Comparison of ENCODE assay signal across 11 cellular contexts in genomic region chr5:125696762-125697161, GRCh38.
A peak's percentile ranks its signal among the peaks of the same experiment; 100 is the strongest.
DNase-seq lines count a peak whose midpoint lies in the region; ATAC-seq, FAIRE-seq and TF ChIP-seq lines count a peak whose summit lies in the region.
"Had no signal": no experiment of that assay in that cellular context is flagged by ENCODE, and none has a peak within 500 bp of the region (broad histone marks: within the 10 kb centered on the region; RNA-seq: fewer than 3 reads in every experiment).

No MANE protein-coding gene starts in this region.

- peak overlapping the region; percentile 72 for H3K27ac Mint-ChIP-seq in osteocyte (ENCODE audit: unreplicated experiment)
- H3K27ac Mint-ChIP-seq: activated T-helper 17 cell treated with anti-CD3 and anti-CD28 coated beads, Interleukin-2, amount 50 U/mL, for 72 hours; stimulated activated memory B cell treated with anti-CD40 and anti-IgM and Interleukin-4, amounts not matched to agents 10 μg/mL and 1 μg/mL and 100 μg/mL, for 72 hours had no signal

- H3K79me2 ChIP-seq in fibroblast of lung (ENCODE audit: control insufficient read depth, insufficient read depth, low read length), result no peaks in the 10 kb centered on the region

- no peak for ATAC-seq in HG03025 (IDR thresholded peaks at IDR 0.05; ENCODE audit: low FRiP score, unreplicated experiment)
- ATAC-seq in HG03457 (IDR thresholded peaks at IDR 0.05; ENCODE audit: unreplicated experiment), result no peak
- ATAC-seq: activated T-helper 17 cell treated with anti-CD3 and anti-CD28 coated beads, Interleukin-2, amount 50 U/mL, for 72 hours; stimulated activated memory B cell treated with anti-CD40 and anti-IgM and Interleukin-4, amounts not matched to agents 10 μg/mL and 1 μg/mL and 100 μg/mL, for 72 hours had no signal

- H3K4me1 ChIP-seq in fibroblast of lung (ENCODE audit: control insufficient read depth, extremely low read depth, insufficient read depth, low read length), result peaks cover 2% of the 10 kb centered on the region

- DNase-seq in Daoy (ENCODE audit: low read depth) (peak; percentile 82), RCC 7860 (ENCODE audit: low spot score) (peak; percentile 46), fibroblast of lung (ENCODE audit: low read depth in 2 of 2) (peak; percentile 78 to 98), osteocyte (ENCODE audit: extremely low spot score, unreplicated experiment) (no peak), hippocampal formation (lab: John Stamatoyannopoulos, UW) (no peak)
- DNase-seq in stimulated activated CD4-positive, alpha-beta T cell treated with anti-CD3 and anti-CD28 coated beads, Interleukin-2, amount 100 ng/mL, for 48 hours, result no peak

- no peaks in the 10 kb centered on the region for H3K36me3 Mint-ChIP-seq in osteocyte (ENCODE audit: unreplicated experiment)
- H3K36me3 Mint-ChIP-seq: stimulated activated memory B cell treated with anti-CD40 and anti-IgM and Interleukin-4, amounts not matched to agents 10 μg/mL and 1 μg/mL and 100 μg/mL, for 72 hours had no signal

- no peaks in the 10 kb centered on the region for H3K27me3 Mint-ChIP-seq in osteocyte (ENCODE audit: unreplicated experiment)
- H3K27me3 Mint-ChIP-seq: activated T-helper 17 cell treated with anti-CD3 and anti-CD28 coated beads, Interleukin-2, amount 50 U/mL, for 72 hours had no signal

- H3K4me3 ChIP-seq in fibroblast of lung (replicated peaks in 1 of 4; ENCODE audit: control extremely low read depth in 1 of 4, insufficient read depth in 1 of 4, low read depth in 3 of 4, low read length in 4 of 4), result no peak overlapping the region

- no peaks in the 10 kb centered on the region for H3K27me3 ChIP-seq in fibroblast of lung (ENCODE audit: control insufficient read depth, insufficient read depth, low read length)

- H3K9me3 ChIP-seq in fibroblast of lung (ENCODE audit: control insufficient read depth, insufficient read depth, low read depth, low read length), result no peaks in the 10 kb centered on the region

- TF ChIP-seq CTCF in fibroblast of lung (conservative IDR thresholded peaks at IDR 0.05 in 1 of 2, IDR thresholded peaks at IDR 0.05 in 1 of 2; ENCODE audit: low read depth in 1 of 2, low read length in 2 of 2) (no peak), osteocyte (IDR thresholded peaks at IDR 0.05) (no peak)

- peaks cover 4% of the 10 kb centered on the region for H3K9me3 Mint-ChIP-seq in osteocyte (ENCODE audit: unreplicated experiment)
- H3K9me3 Mint-ChIP-seq: stimulated activated memory B cell treated with anti-CD40 and anti-IgM and Interleukin-4, amounts not matched to agents 10 μg/mL and 1 μg/mL and 100 μg/mL, for 72 hours had no signal

- peaks cover 41% of the 10 kb centered on the region for H3K4me1 Mint-ChIP-seq in osteocyte (ENCODE audit: unreplicated experiment)
- H3K4me1 Mint-ChIP-seq: activated T-helper 17 cell treated with anti-CD3 and anti-CD28 coated beads, Interleukin-2, amount 50 U/mL, for 72 hours; stimulated activated memory B cell treated with anti-CD40 and anti-IgM and Interleukin-4, amounts not matched to agents 10 μg/mL and 1 μg/mL and 100 μg/mL, for 72 hours had no signal

- FAIRE-seq in RCC 7860 (lab: Jason Lieb, UNC), result peak; percentile 75
- FAIRE-seq: D721Med had no signal

- H4K20me1 ChIP-seq in fibroblast of lung (ENCODE audit: control insufficient read depth, extremely low read depth, insufficient read depth, low read length), result no peaks in the 10 kb centered on the region

- H3K4me3 Mint-ChIP-seq in osteocyte (ENCODE audit: unreplicated experiment), result no peak overlapping the region
- H3K4me3 Mint-ChIP-seq: activated T-helper 17 cell treated with anti-CD3 and anti-CD28 coated beads, Interleukin-2, amount 50 U/mL, for 72 hours; stimulated activated memory B cell treated with anti-CD40 and anti-IgM and Interleukin-4, amounts not matched to agents 10 μg/mL and 1 μg/mL and 100 μg/mL, for 72 hours had no signal

- no peak overlapping the region for H3K4me2 ChIP-seq in fibroblast of lung (ENCODE audit: extremely low read depth, insufficient read depth, low read length)

- no peak overlapping the region for H3K27ac ChIP-seq in fibroblast of lung (ENCODE audit: insufficient read depth, low read length)

- no peak overlapping the region for H3K9ac ChIP-seq in fibroblast of lung (ENCODE audit: insufficient read depth, low read length)

- H3K36me3 ChIP-seq in fibroblast of lung (ENCODE audit: control insufficient read depth, insufficient read depth, low read length), result no peaks in the 10 kb centered on the region

- H2AFZ ChIP-seq in fibroblast of lung (ENCODE audit: low read length), result no peak overlapping the region

Comparison
In these comparisons a context has a peak if more than half of its experiments do, and no peak if none do; other contexts are left out.
1. DNase-seq: peak in Daoy (single experiment), RCC 7860 (single experiment) and fibroblast of lung (2 of 2); none in osteocyte (single experiment), hippocampal formation (0 of 2) and stimulated activated CD4-positive, alpha-beta T cell treated with anti-CD3 and anti-CD28 coated beads, Interleukin-2, amount 100 ng/mL, for 48 hours (0 of 2).